ENCODE assay signal across 12 cellular contexts in the genomic region with DNA sequence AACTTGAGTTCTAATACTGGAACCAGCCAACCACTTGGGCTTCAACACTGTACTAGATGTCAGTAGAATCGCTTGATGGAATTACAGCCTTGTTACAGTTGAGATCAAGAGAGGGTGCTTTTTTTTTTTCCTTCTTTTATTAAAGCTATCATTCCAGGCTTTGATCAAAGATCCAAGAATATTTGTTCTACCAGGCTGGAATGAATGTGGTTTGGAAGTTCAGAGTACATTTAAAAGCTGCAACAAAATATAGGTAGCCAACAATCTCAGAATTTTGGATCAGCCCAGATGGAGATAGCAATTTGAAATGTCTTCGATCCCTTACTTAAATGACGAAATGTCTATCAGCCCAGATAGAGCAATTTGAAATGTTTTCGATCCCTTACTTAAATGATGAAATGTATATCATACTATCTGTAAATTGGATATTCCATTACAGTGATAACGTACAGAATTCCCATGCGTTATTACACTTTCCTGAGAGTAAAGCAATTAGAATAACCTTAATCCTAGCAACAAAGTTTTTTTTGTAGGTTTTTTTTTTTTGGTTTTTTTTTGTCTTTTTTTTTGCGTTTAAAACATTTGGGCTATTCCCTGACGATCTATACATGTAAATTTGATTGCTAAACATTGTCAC. TPM values are rescaled to one million over a fixed set of nuclear protein-coding genes. Genes with fewer than 3 reads are reported as not detected.
DNase-seq lines count a peak whose midpoint lies in the region; TF ChIP-seq lines count a peak whose summit lies in the region.
"Had no signal": no experiment of that assay in that cellular context is flagged by ENCODE, and none has a peak within 500 bp of the region (broad histone marks: within the 10 kb centered on the region; RNA-seq: fewer than 3 reads in every experiment).

No MANE protein-coding gene starts in this region.

- TF ChIP-seq CTCF in fibroblast of lung (conservative IDR thresholded peaks at IDR 0.05 in 1 of 2, IDR thresholded peaks at IDR 0.05 in 1 of 2; ENCODE audit: low read depth in 1 of 2, low read length in 2 of 2): no peak

- H3K9me3 Mint-ChIP-seq in activated T-cell treated with anti-CD3 and anti-CD28 coated beads, Interleukin-2, amount 50 U/mL, for 24 hours: no peaks in the 10 kb centered on the region

- H3K4me1 ChIP-seq in fibroblast of lung (ENCODE audit: control insufficient read depth, extremely low read depth, insufficient read depth, low read length): peaks cover 8% of the 10 kb centered on the region

- H3K4me2 ChIP-seq in fibroblast of lung (ENCODE audit: extremely low read depth, insufficient read depth, low read length): peak overlapping the region; percentile 54

- peaks cover 81% of the 10 kb centered on the region for H3K36me3 Mint-ChIP-seq in activated T-cell treated with anti-CD3 and anti-CD28 coated beads, Interleukin-2, amount 50 U/mL, for 24 hours (ENCODE audit: low read depth)

- no peaks in the 10 kb centered on the region for H4K20me1 ChIP-seq in fibroblast of lung (ENCODE audit: control insufficient read depth, extremely low read depth, insufficient read depth, low read length)

- H3K27ac ChIP-seq in SK-N-MC (no peak overlapping the region), fibroblast of lung (ENCODE audit: insufficient read depth, low read length) (no peak overlapping the region)
- H3K27ac ChIP-seq: RWPE1 had no signal

- peak overlapping the region; percentile 54 for H3K4me3 Mint-ChIP-seq in activated T-cell treated with anti-CD3 and anti-CD28 coated beads, Interleukin-2, amount 50 U/mL, for 24 hours

- peaks cover 74% of the 10 kb centered on the region for H3K4me1 Mint-ChIP-seq in activated T-cell treated with anti-CD3 and anti-CD28 coated beads, Interleukin-2, amount 50 U/mL, for 24 hours (ENCODE audit: low read depth)

- no peaks in the 10 kb centered on the region for H3K27me3 Mint-ChIP-seq in activated T-cell treated with anti-CD3 and anti-CD28 coated beads, Interleukin-2, amount 50 U/mL, for 24 hours

- no peak overlapping the region for H3K9ac ChIP-seq in SK-N-MC (ENCODE audit: insufficient read length)
- no peak overlapping the region for H3K9ac ChIP-seq in fibroblast of lung (ENCODE audit: insufficient read depth, low read length)

- DNase-seq in activated T-cell treated with anti-CD3 and anti-CD28 coated beads, Interleukin-2, amount 50 U/mL, for 24 hours: no peak
- no peak for DNase-seq in activated T-cell treated with anti-CD3 and anti-CD28 coated beads, Interleukin-2, amount 50 U/mL, for 48 hours
- DNase-seq in SK-N-MC (ENCODE audit: low read depth, low spot score): no peak
- no peak for DNase-seq in fibroblast of lung (ENCODE audit: low read depth in 2 of 2)
- no peak for DNase-seq in skeletal muscle cell (ENCODE audit: low read depth)
- DNase-seq in kidney tubule cell (ENCODE audit: low spot score): no peak
- no peak for DNase-seq in dedifferentiated amniotic fluid mesenchymal stem cell (ENCODE audit: extremely low spot score)
- DNase-seq in LoVo (ENCODE audit: low spot score): no peak
- DNase-seq: activated CD4-positive, alpha-beta T cell treated with anti-CD3 and anti-CD28 coated beads, Interleukin-2, amount 50 U/mL, for 4 hours; NCI-H1694 treated with DMSO at 0.1 percent for 48 hours had no signal

- H3K4me3 ChIP-seq in SK-N-MC (peak overlapping the region; percentile 51), fibroblast of lung (replicated peaks in 1 of 4; ENCODE audit: control extremely low read depth in 1 of 4, insufficient read depth in 1 of 4, low read depth in 3 of 4, low read length in 4 of 4) (peak overlapping the region in 2 of 4 experiments; percentile 25 to 50), skeletal muscle cell (ENCODE audit: low read depth, low read length) (peak overlapping the region; percentile 2)
- H3K4me3 ChIP-seq: lung had no signal

- H3K9me3 ChIP-seq in SK-N-MC (ENCODE audit: low read depth, low read length) (no peaks in the 10 kb centered on the region), fibroblast of lung (ENCODE audit: control insufficient read depth, insufficient read depth, low read depth, low read length) (no peaks in the 10 kb centered on the region)

- peaks cover 76% of the 10 kb centered on the region for H3K36me3 ChIP-seq in SK-N-MC (ENCODE audit: insufficient read depth, low read length)
- peaks cover 9% of the 10 kb centered on the region for H3K36me3 ChIP-seq in fibroblast of lung (ENCODE audit: control insufficient read depth, insufficient read depth, low read length)

- H3K79me2 ChIP-seq in fibroblast of lung (ENCODE audit: control insufficient read depth, insufficient read depth, low read length): peaks cover 47% of the 10 kb centered on the region

- H3K27ac Mint-ChIP-seq in activated T-cell treated with anti-CD3 and anti-CD28 coated beads, Interleukin-2, amount 50 U/mL, for 24 hours: no peak overlapping the region

- H3K27me3 ChIP-seq in fibroblast of lung (ENCODE audit: control insufficient read depth, insufficient read depth, low read length): no peaks in the 10 kb centered on the region

- no peak overlapping the region for H2AFZ ChIP-seq in fibroblast of lung (ENCODE audit: low read length)

RNA-seq across cellular contexts. Expression of a gene that starts 3.6 kb away (rescaled TPM):
- total RNA-seq in fibroblast of lung: 32.9 and 39.0 TPM in 2 replicates
- 11.1 and 14.0 TPM in 2 replicates for polyA plus RNA-seq in fibroblast of lung
- 12.8 and 16.3 TPM in 2 replicates for polyA plus RNA-seq in fibroblast of lung (2012)
- polyA minus RNA-seq in fibroblast of lung (ENCODE audit: low replicate concordance): 7.0 and 14.8 TPM in 2 replicates
